In genomic region chr6:100171533-100172321, GRCh38 we compare ENCODE assay signal across 9 cellular contexts.
DNase-seq lines count a peak whose midpoint lies in the region; ATAC-seq and TF ChIP-seq lines count a peak whose summit lies in the region.
"Had no signal": no experiment of that assay in that cellular context is flagged by ENCODE, and none has a peak within 500 bp of the region (broad histone marks: within the 10 kb centered on the region; RNA-seq: fewer than 3 reads in every experiment).

No MANE protein-coding gene starts in this region.

- no peak for TF ChIP-seq CTCF in activated CD8-positive, alpha-beta T cell treated with anti-CD3 and anti-CD28 coated beads for 36 hours (IDR thresholded peaks at IDR 0.05)
- TF ChIP-seq CTCF in NB4 (IDR thresholded peaks at IDR 0.05; ENCODE audit: low read depth, low read length), result no peak

- H3K4me3 ChIP-seq in NB4 (ENCODE audit: low read depth, low read length), result no peak overlapping the region

- peak; percentile 7 for DNase-seq in activated CD8-positive, alpha-beta T cell treated with anti-CD3 and anti-CD28 coated beads for 36 hours
- no peak for DNase-seq in activated CD8-positive, alpha-beta T cell treated with anti-CD3 and anti-CD28 coated beads, Interleukin-2, amount 10 ng/mL, durations not matched to agents 7 days and 5 days
- peak; percentile 74 for DNase-seq in NB4 (ENCODE audit: low read depth)
- DNase-seq in renal cortical epithelial cell (ENCODE audit: low read depth), result peak; percentile 32
- no peak for DNase-seq in substantia nigra (lab: John Stamatoyannopoulos, UW)
- no peak for DNase-seq in HT-29 (ENCODE audit: low spot score)
- DNase-seq in activated CD4-positive, alpha-beta T cell treated with anti-CD3 and anti-CD28 coated beads for 1 hour, result no peak

- H3K27me3 Mint-ChIP-seq in activated CD8-positive, alpha-beta T cell treated with anti-CD3 and anti-CD28 coated beads for 36 hours, result peaks cover 2% of the 10 kb centered on the region
- H3K27me3 Mint-ChIP-seq in activated CD8-positive, alpha-beta T cell treated with anti-CD3 and anti-CD28 coated beads, Interleukin-2, amount 10 ng/mL, durations not matched to agents 7 days and 5 days (ENCODE audit: low read depth), result peaks cover 2% of the 10 kb centered on the region

- H3K27ac Mint-ChIP-seq in activated CD8-positive, alpha-beta T cell treated with anti-CD3 and anti-CD28 coated beads for 36 hours, result no peak overlapping the region
- no peak overlapping the region for H3K27ac Mint-ChIP-seq in activated CD8-positive, alpha-beta T cell treated with anti-CD3 and anti-CD28 coated beads, Interleukin-2, amount 10 ng/mL, durations not matched to agents 7 days and 5 days
- H3K27ac Mint-ChIP-seq: B cell had no signal

- H3K9me3 Mint-ChIP-seq in activated CD8-positive, alpha-beta T cell treated with anti-CD3 and anti-CD28 coated beads for 36 hours, result no peaks in the 10 kb centered on the region
- H3K9me3 Mint-ChIP-seq in activated CD8-positive, alpha-beta T cell treated with anti-CD3 and anti-CD28 coated beads, Interleukin-2, amount 10 ng/mL, durations not matched to agents 7 days and 5 days (ENCODE audit: insufficient read depth), result no peaks in the 10 kb centered on the region

- no peak for ATAC-seq in activated CD8-positive, alpha-beta T cell treated with anti-CD3 and anti-CD28 coated beads for 36 hours
- no peak for ATAC-seq in activated CD8-positive, alpha-beta T cell treated with anti-CD3 and anti-CD28 coated beads, Interleukin-2, amount 10 ng/mL, durations not matched to agents 7 days and 5 days
- peak; percentile 89 for ATAC-seq in HG02852 (IDR thresholded peaks at IDR 0.05; ENCODE audit: unreplicated experiment)

- TF ChIP-seq POLR2A in NB4 (IDR thresholded peaks at IDR 0.05; ENCODE audit: extremely low read depth, insufficient read length), result no peak

- no peak overlapping the region for H3K4me3 Mint-ChIP-seq in activated CD8-positive, alpha-beta T cell treated with anti-CD3 and anti-CD28 coated beads for 36 hours
- no peak overlapping the region for H3K4me3 Mint-ChIP-seq in activated CD8-positive, alpha-beta T cell treated with anti-CD3 and anti-CD28 coated beads, Interleukin-2, amount 10 ng/mL, durations not matched to agents 7 days and 5 days
- H3K4me3 Mint-ChIP-seq: B cell had no signal

- intact Hi-C loops in activated CD8-positive, alpha-beta T cell treated with anti-CD3 and anti-CD28 coated beads for 36 hours (cut with micrococcal nuclease), result no loop called here

- CTCF ChIA-PET in activated CD8-positive, alpha-beta T cell treated with anti-CD3 and anti-CD28 coated beads for 36 hours (lab: Charles Lee), result no interaction called here
- CTCF ChIA-PET in activated CD8-positive, alpha-beta T cell treated with anti-CD3 and anti-CD28 coated beads, Interleukin-2, amount 10 ng/mL, durations not matched to agents 7 days and 5 days (lab: Charles Lee), result no interaction called here

- H3K36me3 Mint-ChIP-seq in activated CD8-positive, alpha-beta T cell treated with anti-CD3 and anti-CD28 coated beads for 36 hours (ENCODE audit: low read depth), result no peaks in the 10 kb centered on the region
- H3K36me3 Mint-ChIP-seq in activated CD8-positive, alpha-beta T cell treated with anti-CD3 and anti-CD28 coated beads, Interleukin-2, amount 10 ng/mL, durations not matched to agents 7 days and 5 days (ENCODE audit: low read depth), result no peaks in the 10 kb centered on the region

- H3K27ac ChIP-seq in substantia nigra (ENCODE audit: low read depth, low read length, poor library complexity, severe bottlenecking), result no peak overlapping the region

- POLR2A ChIA-PET in activated CD8-positive, alpha-beta T cell treated with anti-CD3 and anti-CD28 coated beads for 36 hours (lab: Charles Lee), result no interaction called here
- POLR2A ChIA-PET in activated CD8-positive, alpha-beta T cell treated with anti-CD3 and anti-CD28 coated beads, Interleukin-2, amount 10 ng/mL, durations not matched to agents 7 days and 5 days (lab: Charles Lee), result no interaction called here

- H3K4me1 Mint-ChIP-seq in activated CD8-positive, alpha-beta T cell treated with anti-CD3 and anti-CD28 coated beads for 36 hours (ENCODE audit: low read depth), result no peaks in the 10 kb centered on the region
- H3K4me1 Mint-ChIP-seq in activated CD8-positive, alpha-beta T cell treated with anti-CD3 and anti-CD28 coated beads, Interleukin-2, amount 10 ng/mL, durations not matched to agents 7 days and 5 days (ENCODE audit: low read depth), result no peaks in the 10 kb centered on the region
- H3K4me1 Mint-ChIP-seq: B cell had no signal

Comparison
In these comparisons a context has a peak if more than half of its experiments do, and no peak if none do; other contexts are left out.
1. DNase-seq: peak in activated CD8-positive, alpha-beta T cell treated with anti-CD3 and anti-CD28 coated beads for 36 hours (single experiment), NB4 (single experiment) and renal cortical epithelial cell (single experiment); none in activated CD8-positive, alpha-beta T cell treated with anti-CD3 and anti-CD28 coated beads, Interleukin-2, amount 10 ng/mL, durations not matched to agents 7 days and 5 days (single experiment), substantia nigra (0 of 49), HT-29 (single experiment) and activated CD4-positive, alpha-beta T cell treated with anti-CD3 and anti-CD28 coated beads for 1 hour (single experiment).